1 cellular context compared by ENCODE assay signal in the genomic region with DNA sequence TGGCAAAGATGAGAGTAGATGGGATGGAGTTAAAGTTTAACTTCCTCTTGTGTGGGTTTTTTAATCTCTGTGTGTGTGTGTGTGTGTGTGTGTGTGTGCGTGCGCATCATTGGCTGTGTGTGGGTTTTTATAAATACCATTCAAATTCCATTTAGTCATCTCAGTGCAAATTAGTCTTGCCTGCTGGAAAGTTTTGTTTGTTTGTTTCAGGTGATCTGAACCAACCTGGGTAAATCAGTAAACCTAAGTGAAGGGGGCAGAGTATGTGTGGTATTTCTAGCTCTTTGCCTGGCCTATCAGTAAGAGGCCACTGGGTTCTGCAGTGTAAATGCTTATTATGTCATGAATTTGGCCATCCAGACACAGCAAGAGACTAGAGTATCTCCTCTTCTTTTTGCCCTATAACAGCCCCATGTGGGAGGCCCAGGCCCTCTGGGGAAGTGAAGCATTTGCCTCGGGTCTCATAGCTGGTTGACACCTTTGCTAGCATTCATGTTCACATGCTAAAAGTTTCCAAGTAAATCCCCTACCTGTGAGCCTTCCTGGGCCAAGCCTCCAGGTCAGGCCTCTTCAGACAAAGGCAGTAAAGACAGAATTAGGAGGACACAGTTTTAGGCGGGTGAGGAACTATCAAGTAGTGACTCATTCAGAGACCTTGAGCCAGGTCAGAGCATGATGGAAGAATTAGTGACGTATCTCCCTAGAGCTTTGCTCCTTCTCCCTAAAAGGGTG.
TF ChIP-seq lines count a peak whose summit lies in the region.

No MANE protein-coding gene starts in this region.

TF ChIP-seq in GM12878, 131 proteins besides CTCF, POLR2A, EP300 and RAD21 (continued from another document and continues in another):
- TF ChIP-seq, protein P1, sequence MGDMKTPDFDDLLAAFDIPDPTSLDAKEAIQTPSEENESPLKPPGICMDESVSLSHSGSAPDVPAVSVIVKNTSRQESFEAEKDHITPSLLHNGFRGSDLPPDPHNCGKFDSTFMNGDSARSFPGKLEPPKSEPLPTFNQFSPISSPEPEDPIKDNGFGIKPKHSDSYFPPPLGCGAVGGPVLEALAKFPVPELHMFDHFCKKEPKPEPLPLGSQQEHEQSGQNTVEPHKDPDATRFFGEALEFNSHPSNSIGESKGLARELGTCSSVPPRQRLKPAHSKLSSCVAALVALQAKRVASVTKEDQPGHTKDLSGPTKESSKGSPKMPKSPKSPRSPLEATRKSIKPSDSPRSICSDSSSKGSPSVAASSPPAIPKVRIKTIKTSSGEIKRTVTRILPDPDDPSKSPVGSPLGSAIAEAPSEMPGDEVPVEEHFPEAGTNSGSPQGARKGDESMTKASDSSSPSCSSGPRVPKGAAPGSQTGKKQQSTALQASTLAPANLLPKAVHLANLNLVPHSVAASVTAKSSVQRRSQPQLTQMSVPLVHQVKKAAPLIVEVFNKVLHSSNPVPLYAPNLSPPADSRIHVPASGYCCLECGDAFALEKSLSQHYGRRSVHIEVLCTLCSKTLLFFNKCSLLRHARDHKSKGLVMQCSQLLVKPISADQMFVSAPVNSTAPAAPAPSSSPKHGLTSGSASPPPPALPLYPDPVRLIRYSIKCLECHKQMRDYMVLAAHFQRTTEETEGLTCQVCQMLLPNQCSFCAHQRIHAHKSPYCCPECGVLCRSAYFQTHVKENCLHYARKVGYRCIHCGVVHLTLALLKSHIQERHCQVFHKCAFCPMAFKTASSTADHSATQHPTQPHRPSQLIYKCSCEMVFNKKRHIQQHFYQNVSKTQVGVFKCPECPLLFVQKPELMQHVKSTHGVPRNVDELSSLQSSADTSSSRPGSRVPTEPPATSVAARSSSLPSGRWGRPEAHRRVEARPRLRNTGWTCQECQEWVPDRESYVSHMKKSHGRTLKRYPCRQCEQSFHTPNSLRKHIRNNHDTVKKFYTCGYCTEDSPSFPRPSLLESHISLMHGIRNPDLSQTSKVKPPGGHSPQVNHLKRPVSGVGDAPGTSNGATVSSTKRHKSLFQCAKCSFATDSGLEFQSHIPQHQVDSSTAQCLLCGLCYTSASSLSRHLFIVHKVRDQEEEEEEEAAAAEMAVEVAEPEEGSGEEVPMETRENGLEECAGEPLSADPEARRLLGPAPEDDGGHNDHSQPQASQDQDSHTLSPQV (IDR thresholded peaks at IDR 0.05), result no peak
- TF ChIP-seq GATAD2B (conservative IDR thresholded peaks at IDR 0.05; ENCODE audit: low read depth) (peak; percentile 67), ZNF24 (IDR thresholded peaks at IDR 0.05) (no peak), TAF1 (IDR thresholded peaks at IDR 0.05; ENCODE audit: borderline replicate concordance, low read depth, low read length) (no peak), RUNX3 (IDR thresholded peaks at IDR 0.05; ENCODE audit: low read length) (peak; percentile 95), MYC (IDR thresholded peaks at IDR 0.05; ENCODE audit: insufficient read depth, insufficient read length, insufficient replicate concordance, low read length, severe bottlenecking) (no peak), PML (IDR thresholded peaks at IDR 0.05; ENCODE audit: low read length) (no peak), EGR1 (IDR thresholded peaks at IDR 0.05; ENCODE audit: borderline replicate concordance in 1 of 2, low read depth in 2 of 2, low read length in 2 of 2) (no peak), TARDBP (IDR thresholded peaks at IDR 0.05; ENCODE audit: borderline replicate concordance) (no peak), POLR2AphosphoS2 (IDR thresholded peaks at IDR 0.05; ENCODE audit: low read depth, low read length) (no peak), JUNB (IDR thresholded peaks at IDR 0.05) (peak; percentile 75), PAX8 (IDR thresholded peaks at IDR 0.05) (0 out of 2 replicates have a peak, but pooled peaks have one; percentile 47), TCF12 (IDR thresholded peaks at IDR 0.05; ENCODE audit: low read depth, low read length) (no peak), IKZF1 (conservative IDR thresholded peaks at IDR 0.05) (peak; percentile 78), FOXM1 (IDR thresholded peaks at IDR 0.05; ENCODE audit: low read depth, low read length) (peak; percentile 58; the same call in 1 of the 2 replicates), NR2C2 (IDR thresholded peaks at IDR 0.05; ENCODE audit: borderline replicate concordance, control insufficient read depth, insufficient read length, low read depth) (no peak), POU2F2 (IDR thresholded peaks at IDR 0.05; ENCODE audit: borderline replicate concordance, low read depth, low read length) (peak; percentile 57; the same call in 1 of the 3 replicates), RB1 (IDR thresholded peaks at IDR 0.05; ENCODE audit: borderline replicate concordance) (no peak; the same call in 1 of the 2 replicates), POLR2AphosphoS5 (IDR thresholded peaks at IDR 0.05; ENCODE audit: low read length) (no peak), CHD1 (IDR thresholded peaks at IDR 0.05; ENCODE audit: low read depth, low read length) (no peak; the same call in 1 of the 2 replicates), NR2C1 (IDR thresholded peaks at IDR 0.05) (no peak), CBX5 (IDR thresholded peaks at IDR 0.05; ENCODE audit: low read depth) (0 out of 2 replicates have a peak, but pooled peaks have one; percentile 13), BHLHE40 (IDR thresholded peaks at IDR 0.05; ENCODE audit: borderline replicate concordance in 1 of 2, low read depth in 2 of 2, low read length in 1 of 2) (peak; percentile 52 to 57; a peak in 1 of 4 replicates), SUZ12 (IDR thresholded peaks at IDR 0.05; ENCODE audit: unreplicated experiment) (no peak), SP1 (IDR thresholded peaks at IDR 0.05; ENCODE audit: low read depth, low read length) (peak; percentile 39), MEF2B (IDR thresholded peaks at IDR 0.05; ENCODE audit: partially characterized antibody, poor library complexity, severe bottlenecking) (peak; percentile 96), HCFC1 (IDR thresholded peaks at IDR 0.05; ENCODE audit: low read length) (no peak), RBBP5 (conservative IDR thresholded peaks at IDR 0.05) (no peak), ASH2L (IDR thresholded peaks at IDR 0.05; ENCODE audit: borderline replicate concordance, low read depth) (no peak), ESRRA (IDR thresholded peaks at IDR 0.05; ENCODE audit: low read length) (no peak), SMAD5 (IDR thresholded peaks at IDR 0.05; ENCODE audit: low read depth) (no peak), STAT3 (IDR thresholded peaks at IDR 0.05; ENCODE audit: low read depth, low read length) (0 out of 2 replicates have a peak, but pooled peaks have one; percentile 84), MTA2 (IDR thresholded peaks at IDR 0.05; ENCODE audit: low read depth) (peak; percentile 94), CBX3 (IDR thresholded peaks at IDR 0.05; ENCODE audit: borderline replicate concordance, low read depth) (no peak), MEF2A (IDR thresholded peaks at IDR 0.05; ENCODE audit: insufficient read depth, low read depth, low read length) (peak; percentile 60; the same call in 1 of the 2 replicates)
- TF ChIP-seq, protein P2, sequence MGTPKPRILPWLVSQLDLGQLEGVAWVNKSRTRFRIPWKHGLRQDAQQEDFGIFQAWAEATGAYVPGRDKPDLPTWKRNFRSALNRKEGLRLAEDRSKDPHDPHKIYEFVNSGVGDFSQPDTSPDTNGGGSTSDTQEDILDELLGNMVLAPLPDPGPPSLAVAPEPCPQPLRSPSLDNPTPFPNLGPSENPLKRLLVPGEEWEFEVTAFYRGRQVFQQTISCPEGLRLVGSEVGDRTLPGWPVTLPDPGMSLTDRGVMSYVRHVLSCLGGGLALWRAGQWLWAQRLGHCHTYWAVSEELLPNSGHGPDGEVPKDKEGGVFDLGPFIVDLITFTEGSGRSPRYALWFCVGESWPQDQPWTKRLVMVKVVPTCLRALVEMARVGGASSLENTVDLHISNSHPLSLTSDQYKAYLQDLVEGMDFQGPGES (IDR thresholded peaks at IDR 0.05), result no peak
- TF ChIP-seq, protein P3, sequence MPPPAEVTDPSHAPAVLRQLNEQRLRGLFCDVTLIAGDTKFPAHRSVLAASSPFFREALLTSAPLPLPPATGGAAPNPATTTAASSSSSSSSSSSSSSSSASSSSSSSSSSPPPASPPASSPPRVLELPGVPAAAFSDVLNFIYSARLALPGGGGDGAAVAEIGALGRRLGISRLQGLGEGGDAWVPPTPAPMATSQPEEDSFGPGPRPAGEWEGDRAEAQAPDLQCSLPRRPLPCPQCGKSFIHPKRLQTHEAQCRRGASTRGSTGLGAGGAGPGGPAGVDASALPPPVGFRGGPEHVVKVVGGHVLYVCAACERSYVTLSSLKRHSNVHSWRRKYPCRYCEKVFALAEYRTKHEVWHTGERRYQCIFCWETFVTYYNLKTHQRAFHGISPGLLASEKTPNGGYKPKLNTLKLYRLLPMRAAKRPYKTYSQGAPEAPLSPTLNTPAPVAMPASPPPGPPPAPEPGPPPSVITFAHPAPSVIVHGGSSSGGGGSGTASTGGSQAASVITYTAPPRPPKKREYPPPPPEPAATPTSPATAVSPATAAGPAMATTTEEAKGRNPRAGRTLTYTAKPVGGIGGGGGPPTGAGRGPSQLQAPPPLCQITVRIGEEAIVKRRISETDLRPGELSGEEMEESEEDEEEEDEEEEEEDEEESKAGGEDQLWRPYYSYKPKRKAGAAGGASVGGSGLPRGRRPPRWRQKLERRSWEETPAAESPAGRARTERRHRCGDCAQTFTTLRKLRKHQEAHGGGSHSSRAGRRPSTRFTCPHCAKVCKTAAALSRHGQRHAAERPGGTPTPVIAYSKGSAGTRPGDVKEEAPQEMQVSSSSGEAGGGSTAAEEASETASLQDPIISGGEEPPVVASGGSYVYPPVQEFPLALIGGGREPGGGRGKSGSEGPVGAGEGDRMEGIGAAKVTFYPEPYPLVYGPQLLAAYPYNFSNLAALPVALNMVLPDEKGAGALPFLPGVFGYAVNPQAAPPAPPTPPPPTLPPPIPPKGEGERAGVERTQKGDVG (CRISPR knock-in tag; IDR thresholded peaks at IDR 0.05), result no peak
- TF ChIP-seq, protein P4, sequence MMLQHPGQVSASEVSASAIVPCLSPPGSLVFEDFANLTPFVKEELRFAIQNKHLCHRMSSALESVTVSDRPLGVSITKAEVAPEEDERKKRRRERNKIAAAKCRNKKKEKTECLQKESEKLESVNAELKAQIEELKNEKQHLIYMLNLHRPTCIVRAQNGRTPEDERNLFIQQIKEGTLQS (IDR thresholded peaks at IDR 0.05; ENCODE audit: borderline replicate concordance, extremely low read depth, low read depth, low read length), result no peak
- TF ChIP-seq, protein P5, sequence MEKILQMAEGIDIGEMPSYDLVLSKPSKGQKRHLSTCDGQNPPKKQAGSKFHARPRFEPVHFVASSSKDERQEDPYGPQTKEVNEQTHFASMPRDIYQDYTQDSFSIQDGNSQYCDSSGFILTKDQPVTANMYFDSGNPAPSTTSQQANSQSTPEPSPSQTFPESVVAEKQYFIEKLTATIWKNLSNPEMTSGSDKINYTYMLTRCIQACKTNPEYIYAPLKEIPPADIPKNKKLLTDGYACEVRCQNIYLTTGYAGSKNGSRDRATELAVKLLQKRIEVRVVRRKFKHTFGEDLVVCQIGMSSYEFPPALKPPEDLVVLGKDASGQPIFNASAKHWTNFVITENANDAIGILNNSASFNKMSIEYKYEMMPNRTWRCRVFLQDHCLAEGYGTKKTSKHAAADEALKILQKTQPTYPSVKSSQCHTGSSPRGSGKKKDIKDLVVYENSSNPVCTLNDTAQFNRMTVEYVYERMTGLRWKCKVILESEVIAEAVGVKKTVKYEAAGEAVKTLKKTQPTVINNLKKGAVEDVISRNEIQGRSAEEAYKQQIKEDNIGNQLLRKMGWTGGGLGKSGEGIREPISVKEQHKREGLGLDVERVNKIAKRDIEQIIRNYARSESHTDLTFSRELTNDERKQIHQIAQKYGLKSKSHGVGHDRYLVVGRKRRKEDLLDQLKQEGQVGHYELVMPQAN (conservative IDR thresholded peaks at IDR 0.05), result no peak
- TF ChIP-seq, protein P6, sequence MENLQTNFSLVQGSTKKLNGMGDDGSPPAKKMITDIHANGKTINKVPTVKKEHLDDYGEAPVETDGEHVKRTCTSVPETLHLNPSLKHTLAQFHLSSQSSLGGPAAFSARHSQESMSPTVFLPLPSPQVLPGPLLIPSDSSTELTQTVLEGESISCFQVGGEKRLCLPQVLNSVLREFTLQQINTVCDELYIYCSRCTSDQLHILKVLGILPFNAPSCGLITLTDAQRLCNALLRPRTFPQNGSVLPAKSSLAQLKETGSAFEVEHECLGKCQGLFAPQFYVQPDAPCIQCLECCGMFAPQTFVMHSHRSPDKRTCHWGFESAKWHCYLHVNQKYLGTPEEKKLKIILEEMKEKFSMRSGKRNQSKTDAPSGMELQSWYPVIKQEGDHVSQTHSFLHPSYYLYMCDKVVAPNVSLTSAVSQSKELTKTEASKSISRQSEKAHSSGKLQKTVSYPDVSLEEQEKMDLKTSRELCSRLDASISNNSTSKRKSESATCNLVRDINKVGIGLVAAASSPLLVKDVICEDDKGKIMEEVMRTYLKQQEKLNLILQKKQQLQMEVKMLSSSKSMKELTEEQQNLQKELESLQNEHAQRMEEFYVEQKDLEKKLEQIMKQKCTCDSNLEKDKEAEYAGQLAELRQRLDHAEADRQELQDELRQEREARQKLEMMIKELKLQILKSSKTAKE (IDR thresholded peaks at IDR 0.05; ENCODE audit: low read depth, poor library complexity, severe bottlenecking), result peak; percentile 52
- TF ChIP-seq, protein P7, sequence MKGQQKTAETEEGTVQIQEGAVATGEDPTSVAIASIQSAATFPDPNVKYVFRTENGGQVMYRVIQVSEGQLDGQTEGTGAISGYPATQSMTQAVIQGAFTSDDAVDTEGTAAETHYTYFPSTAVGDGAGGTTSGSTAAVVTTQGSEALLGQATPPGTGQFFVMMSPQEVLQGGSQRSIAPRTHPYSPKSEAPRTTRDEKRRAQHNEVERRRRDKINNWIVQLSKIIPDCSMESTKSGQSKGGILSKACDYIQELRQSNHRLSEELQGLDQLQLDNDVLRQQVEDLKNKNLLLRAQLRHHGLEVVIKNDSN (IDR thresholded peaks at IDR 0.05; ENCODE audit: borderline replicate concordance, extremely low read length, insufficient read depth, low read depth, low read length), result no peak
- TF ChIP-seq, protein P8, sequence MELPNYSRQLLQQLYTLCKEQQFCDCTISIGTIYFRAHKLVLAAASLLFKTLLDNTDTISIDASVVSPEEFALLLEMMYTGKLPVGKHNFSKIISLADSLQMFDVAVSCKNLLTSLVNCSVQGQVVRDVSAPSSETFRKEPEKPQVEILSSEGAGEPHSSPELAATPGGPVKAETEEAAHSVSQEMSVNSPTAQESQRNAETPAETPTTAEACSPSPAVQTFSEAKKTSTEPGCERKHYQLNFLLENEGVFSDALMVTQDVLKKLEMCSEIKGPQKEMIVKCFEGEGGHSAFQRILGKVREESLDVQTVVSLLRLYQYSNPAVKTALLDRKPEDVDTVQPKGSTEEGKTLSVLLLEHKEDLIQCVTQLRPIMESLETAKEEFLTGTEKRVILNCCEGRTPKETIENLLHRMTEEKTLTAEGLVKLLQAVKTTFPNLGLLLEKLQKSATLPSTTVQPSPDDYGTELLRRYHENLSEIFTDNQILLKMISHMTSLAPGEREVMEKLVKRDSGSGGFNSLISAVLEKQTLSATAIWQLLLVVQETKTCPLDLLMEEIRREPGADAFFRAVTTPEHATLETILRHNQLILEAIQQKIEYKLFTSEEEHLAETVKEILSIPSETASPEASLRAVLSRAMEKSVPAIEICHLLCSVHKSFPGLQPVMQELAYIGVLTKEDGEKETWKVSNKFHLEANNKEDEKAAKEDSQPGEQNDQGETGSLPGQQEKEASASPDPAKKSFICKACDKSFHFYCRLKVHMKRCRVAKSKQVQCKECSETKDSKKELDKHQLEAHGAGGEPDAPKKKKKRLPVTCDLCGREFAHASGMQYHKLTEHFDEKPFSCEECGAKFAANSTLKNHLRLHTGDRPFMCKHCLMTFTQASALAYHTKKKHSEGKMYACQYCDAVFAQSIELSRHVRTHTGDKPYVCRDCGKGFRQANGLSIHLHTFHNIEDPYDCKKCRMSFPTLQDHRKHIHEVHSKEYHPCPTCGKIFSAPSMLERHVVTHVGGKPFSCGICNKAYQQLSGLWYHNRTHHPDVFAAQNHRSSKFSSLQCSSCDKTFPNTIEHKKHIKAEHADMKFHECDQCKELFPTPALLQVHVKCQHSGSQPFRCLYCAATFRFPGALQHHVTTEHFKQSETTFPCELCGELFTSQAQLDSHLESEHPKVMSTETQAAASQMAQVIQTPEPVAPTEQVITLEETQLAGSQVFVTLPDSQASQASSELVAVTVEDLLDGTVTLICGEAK (IDR thresholded peaks at IDR 0.05; ENCODE audit: borderline replicate concordance), result no peak
